In the genomic region with DNA sequence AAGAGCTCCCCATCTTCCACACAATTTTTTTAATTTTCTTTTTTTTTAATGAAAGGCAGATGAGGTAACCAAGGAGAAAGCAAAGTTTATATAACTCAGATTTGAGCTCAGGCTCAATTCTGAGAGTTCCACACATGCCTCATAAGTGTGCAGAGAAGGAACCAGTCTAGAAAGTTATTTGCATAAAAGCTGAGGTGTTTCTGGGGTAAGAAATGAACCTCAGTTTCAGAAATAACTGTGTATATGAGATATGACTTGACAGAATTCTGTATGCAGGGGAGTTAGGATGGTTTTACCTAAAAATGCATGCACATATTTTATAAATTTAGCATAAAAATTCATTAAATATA, we compare ENCODE assay signal across 14 cellular contexts. TPM values are rescaled to one million over a fixed set of nuclear protein-coding genes. Genes with fewer than 3 reads are reported as not detected.
DNase-seq lines count a peak whose midpoint lies in the region; ATAC-seq and TF ChIP-seq lines count a peak whose summit lies in the region.
"Had no signal": no experiment of that assay in that cellular context is flagged by ENCODE, and none has a peak within 500 bp of the region (broad histone marks: within the 10 kb centered on the region; RNA-seq: fewer than 3 reads in every experiment).

No MANE protein-coding gene starts in this region.

- DNase-seq in GM10248 (ENCODE audit: extremely low spot score): peak; percentile 43
- no peak for DNase-seq in breast epithelium (ENCODE audit: low spot score in 2 of 2)
- DNase-seq in T-helper 17 cell: no peak
- no peak for DNase-seq in NCI-H446 (lab: John Stamatoyannopoulos, UW)
- no peak for DNase-seq in GM19240 (ENCODE audit: insufficient read length, low spot score)
- DNase-seq: Karpas-422 had no signal

- no peak overlapping the region for H3K4me3 Mint-ChIP-seq in T-helper 17 cell

- H3K27ac ChIP-seq in breast epithelium: no peak overlapping the region
- H3K27ac ChIP-seq: BLaER1, parathyroid adenoma, VCaP had no signal

- no peaks in the 10 kb centered on the region for H3K36me3 ChIP-seq in breast epithelium
- H3K36me3 ChIP-seq: BLaER1 had no signal

- CTCF ChIA-PET in GM10248 (lab: Yijun Ruan, JAX): interaction anchor here (0.7 to 4.1 kb wide), 13 partner anchors 8 to 78 kb away, joined by 3 to 20 read pairs (median 5); no protein-coding TSS in a partner anchor

- H3K27me3 ChIP-seq in breast epithelium: no peaks in the 10 kb centered on the region
- H3K27me3 ChIP-seq: BLaER1 had no signal

- H3K9me3 ChIP-seq in breast epithelium (no peaks in the 10 kb centered on the region), T-helper 17 cell (ENCODE audit: control insufficient read depth, low read length, poor library complexity, severe bottlenecking) (no peaks in the 10 kb centered on the region)
- H3K9me3 ChIP-seq: BLaER1 had no signal

- ATAC-seq in GM19043 (IDR thresholded peaks at IDR 0.05; ENCODE audit: low read depth, unreplicated experiment): peak; percentile 96
- ATAC-seq in HG02678 (IDR thresholded peaks at IDR 0.05; ENCODE audit: unreplicated experiment): peak; percentile 98
- peak; percentile 99 for ATAC-seq in HG03520 (IDR thresholded peaks at IDR 0.05; ENCODE audit: unreplicated experiment)
- ATAC-seq in T-helper 17 cell: no peak

- H3K36me3 Mint-ChIP-seq in T-helper 17 cell (ENCODE audit: low read depth): no peaks in the 10 kb centered on the region

- no peak for TF ChIP-seq POLR2A in breast epithelium (IDR thresholded peaks at IDR 0.05)

- H3K27me3 Mint-ChIP-seq in T-helper 17 cell: no peaks in the 10 kb centered on the region

- no peak overlapping the region for H3K27ac Mint-ChIP-seq in T-helper 17 cell

- H3K4me1 Mint-ChIP-seq in T-helper 17 cell: peaks cover 15% of the 10 kb centered on the region

- H3K4me1 ChIP-seq in breast epithelium: no peaks in the 10 kb centered on the region
- H3K4me1 ChIP-seq: parathyroid adenoma had no signal

- TF ChIP-seq CTCF in GM10248 (IDR thresholded peaks at IDR 0.05; ENCODE audit: control extremely low read depth, extremely low read depth, low read depth, missing control alignments) (no peak), breast epithelium (IDR thresholded peaks at IDR 0.05) (no peak)

- no peak overlapping the region for H3K4me3 ChIP-seq in breast epithelium
- H3K4me3 ChIP-seq: BLaER1 had no signal

- POLR2A ChIA-PET in GM10248 (lab: Yijun Ruan, JAX): interaction anchor here (1.1 to 1.2 kb wide), 2 partner anchors 8 to 13 kb away, joined by 3 read pairs; no protein-coding TSS in a partner anchor

- intact Hi-C loops in breast epithelium (cut with DNase I; ENCODE audit: low total_unique reads): no loop called here

RNA-seq across cellular contexts. Expression of gene DTHD1, which starts 51.3 kb away (rescaled TPM):
- under 1 TPM; 0.29 to 0.48 (median 0.33) TPM for total RNA-seq in breast epithelium
- under 1 TPM; 0.22 to 0.52 TPM for total RNA-seq in T-helper 17 cell
- total RNA-seq: astrocyte, fibroblast of lung had no signal
